ENCODE assay signal across 32 cellular contexts in the genomic region with DNA sequence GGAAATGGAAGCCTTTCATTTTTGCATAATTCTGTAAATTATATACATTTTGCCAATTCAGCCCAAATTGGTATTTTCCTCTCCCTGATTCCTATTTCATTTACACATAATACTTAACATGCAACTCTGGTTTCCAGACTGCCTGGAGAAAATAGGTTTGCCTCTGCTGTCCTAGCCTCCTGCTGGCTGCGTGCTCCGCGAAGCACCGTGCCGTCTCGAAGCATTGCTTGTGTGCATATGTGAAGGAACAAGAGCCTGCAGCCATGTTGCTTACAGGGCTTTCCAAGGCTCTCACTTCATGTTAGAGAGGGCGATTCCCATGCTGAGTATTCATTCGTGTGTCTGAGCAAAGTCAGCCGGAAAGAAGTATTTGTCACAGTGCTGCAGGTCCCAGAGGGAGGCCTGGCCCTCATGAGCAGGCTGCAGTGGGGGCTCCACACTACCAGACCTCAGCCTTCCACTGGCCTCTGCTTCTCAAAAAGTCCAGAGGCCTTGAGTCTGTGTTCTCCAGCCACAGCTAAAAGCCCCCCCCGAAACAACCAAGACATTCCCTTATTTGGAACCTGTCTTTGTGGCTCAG.
"Had no signal": no experiment of that assay in that cellular context is flagged by ENCODE, and none has a peak within 500 bp of the region (broad histone marks: within the 10 kb centered on the region; RNA-seq: fewer than 3 reads in every experiment).

No MANE protein-coding gene starts in this region.

- H3K27me3 Mint-ChIP-seq: activated naive CD8-positive, alpha-beta T cell treated with anti-CD3 and anti-CD28 coated beads, Interleukin-2, amount 50 U/mL, for 24 hours; brain had no signal

- DNase-seq: activated CD4-positive, alpha-beta T cell treated with anti-CD3 and anti-CD28 coated beads for 1 hour; activated CD4-positive, alpha-beta T cell treated with anti-CD3 and anti-CD28 coated beads for 48 hours; activated CD4-positive, CD25-positive, alpha-beta regulatory T cell; activated CD8-positive, alpha-beta T cell treated with anti-CD3 and anti-CD28 coated beads, Interleukin-2, amount 10 ng/mL, durations not matched to agents 7 days and 5 days; activated effector memory CD4-positive, alpha-beta T cell treated with Interleukin-2 at 50 U/mL for 16 hours; activated naive CD4-positive, alpha-beta T cell treated with anti-CD3 and anti-CD28 coated beads, Interleukin-2, amount 10 ng/mL, durations not matched to agents 7 days and 5 days; activated naive CD8-positive, alpha-beta T cell treated with anti-CD3 and anti-CD28 coated beads, Interleukin-2, amount 50 U/mL, for 24 hours; activated T-cell treated with anti-CD3 and anti-CD28 coated beads, Interleukin-2, amount 50 U/mL, for 24 hours; anterior cingulate cortex; central memory CD4-positive, alpha-beta T cell; NCI-H1092 treated with DMSO at 0.1 percent for 48 hours; NCI-H1417; NCI-H146; NCI-H187; NCI-H2029 treated with DMSO at 0.1 percent for 48 hours; NCI-H2107; NCI-H2171; NCI-H510A; NCI-H526; NCI-H748 treated with DMSO at 0.1 percent for 48 hours; NK-92 treated with Interleukin-12 subunit alpha and Interleukin-12 subunit beta, amount 100 ng/mL, for 24 hours; PC-9; SIG-M5; SW 1271; T1000; WERI-Rb-1 had no signal

- ATAC-seq: activated CD8-positive, alpha-beta T cell treated with anti-CD3 and anti-CD28 coated beads, Interleukin-2, amount 10 ng/mL, durations not matched to agents 7 days and 5 days; activated naive CD8-positive, alpha-beta T cell treated with anti-CD3 and anti-CD28 coated beads, Interleukin-2, amount 50 U/mL, for 24 hours; K562; Right ventricle myocardium inferior; SK-N-SH treated with all-trans-retinoic acid at 6 μM for 48 hours had no signal

- H3K4me1 Mint-ChIP-seq: activated naive CD4-positive, alpha-beta T cell treated with anti-CD3 and anti-CD28 coated beads, Interleukin-2, amount 10 ng/mL, durations not matched to agents 7 days and 5 days; activated naive CD8-positive, alpha-beta T cell treated with anti-CD3 and anti-CD28 coated beads, Interleukin-2, amount 50 U/mL, for 24 hours had no signal

- H3K4me3 Mint-ChIP-seq: activated CD8-positive, alpha-beta T cell treated with anti-CD3 and anti-CD28 coated beads, Interleukin-2, amount 10 ng/mL, durations not matched to agents 7 days and 5 days; activated naive CD4-positive, alpha-beta T cell treated with anti-CD3 and anti-CD28 coated beads, Interleukin-2, amount 10 ng/mL, durations not matched to agents 7 days and 5 days; activated naive CD8-positive, alpha-beta T cell; activated naive CD8-positive, alpha-beta T cell treated with anti-CD3 and anti-CD28 coated beads, Interleukin-2, amount 50 U/mL, for 24 hours; activated T-cell treated with anti-CD3 and anti-CD28 coated beads, Interleukin-2, amount 50 U/mL, for 24 hours had no signal

- H3K27ac Mint-ChIP-seq: activated CD8-positive, alpha-beta T cell treated with anti-CD3 and anti-CD28 coated beads, Interleukin-2, amount 10 ng/mL, durations not matched to agents 7 days and 5 days; activated naive CD4-positive, alpha-beta T cell treated with anti-CD3 and anti-CD28 coated beads, Interleukin-2, amount 10 ng/mL, durations not matched to agents 7 days and 5 days; activated naive CD8-positive, alpha-beta T cell; activated naive CD8-positive, alpha-beta T cell treated with anti-CD3 and anti-CD28 coated beads, Interleukin-2, amount 50 U/mL, for 24 hours; activated T-cell treated with anti-CD3 and anti-CD28 coated beads, Interleukin-2, amount 50 U/mL, for 24 hours had no signal

- H3K36me3 Mint-ChIP-seq: activated naive CD4-positive, alpha-beta T cell treated with anti-CD3 and anti-CD28 coated beads, Interleukin-2, amount 10 ng/mL, durations not matched to agents 7 days and 5 days; activated naive CD8-positive, alpha-beta T cell had no signal

- H3K9me3 Mint-ChIP-seq: activated naive CD8-positive, alpha-beta T cell treated with anti-CD3 and anti-CD28 coated beads, Interleukin-2, amount 50 U/mL, for 24 hours had no signal

- H3K27ac ChIP-seq: PC-9, RWPE1, WERI-Rb-1 had no signal

- H3K4me3 ChIP-seq: K562, PC-9 had no signal

- H3K36me3 ChIP-seq: WERI-Rb-1 had no signal
